10 cellular contexts compared by ENCODE assay signal in genomic region chr10:70131560-70131937, GRCh38. TPM values are rescaled to one million over a fixed set of nuclear protein-coding genes. Genes with fewer than 3 reads are reported as not detected.
DNase-seq lines count a peak whose midpoint lies in the region; ATAC-seq and TF ChIP-seq lines count a peak whose summit lies in the region.
"Had no signal": no experiment of that assay in that cellular context is flagged by ENCODE, and none has a peak within 500 bp of the region (broad histone marks: within the 10 kb centered on the region; RNA-seq: fewer than 3 reads in every experiment).

No MANE protein-coding gene starts in this region.

- peaks cover 11% of the 10 kb centered on the region for H3K4me1 ChIP-seq in CD8-positive, alpha-beta memory T cell (ENCODE audit: insufficient read depth, low read length)
- peaks cover 29% of the 10 kb centered on the region for H3K4me1 ChIP-seq in Karpas-422 (ENCODE audit: low read length)

- H3K4me1 Mint-ChIP-seq in CD8-positive, alpha-beta memory T cell: peaks cover 19 to 36% (median 33%) of the 10 kb centered on the region in 3 donors
- H3K4me1 Mint-ChIP-seq in effector memory CD8-positive, alpha-beta T cell (ENCODE audit: low read depth in 2 of 2): peaks cover 17 to 36% of the 10 kb centered on the region in 2 donors
- peaks cover 13% of the 10 kb centered on the region for H3K4me1 Mint-ChIP-seq in nephron progenitor cell

- peak overlapping the region; percentile 77 for H3K4me3 ChIP-seq in CD8-positive, alpha-beta memory T cell (ENCODE audit: low read length)
- peak overlapping the region; percentile 92 for H3K4me3 ChIP-seq in Karpas-422 (ENCODE audit: low read length)

- no peak for ATAC-seq in effector memory CD8-positive, alpha-beta T cell (replicated peaks)
- no peak for ATAC-seq in GM18868 (IDR thresholded peaks at IDR 0.05; ENCODE audit: unreplicated experiment)
- ATAC-seq in GM21529 (IDR thresholded peaks at IDR 0.05; ENCODE audit: unreplicated experiment): no peak

- TF ChIP-seq CTCF in nephron progenitor cell (IDR thresholded peaks at IDR 0.05): no peak

- no peaks in the 10 kb centered on the region for H3K9me3 ChIP-seq in CD8-positive, alpha-beta memory T cell (ENCODE audit: low read length)
- H3K9me3 ChIP-seq in Karpas-422 (ENCODE audit: low read length): no peaks in the 10 kb centered on the region

- peak overlapping the region; percentile 98 for H3K4me2 ChIP-seq in Karpas-422 (ENCODE audit: low read depth, low read length, poor library complexity, severe bottlenecking)

- peak overlapping the region; percentile 83 to 96 (median 89) for H3K4me3 Mint-ChIP-seq in CD8-positive, alpha-beta memory T cell
- H3K4me3 Mint-ChIP-seq in effector memory CD8-positive, alpha-beta T cell: peak overlapping the region; percentile 86 to 88
- H3K4me3 Mint-ChIP-seq in nephron progenitor cell: peak overlapping the region; percentile 83

- peaks cover 0 to 8% (median 2%) of the 10 kb centered on the region in 3 donors for H3K36me3 Mint-ChIP-seq in CD8-positive, alpha-beta memory T cell
- H3K36me3 Mint-ChIP-seq in effector memory CD8-positive, alpha-beta T cell (ENCODE audit: insufficient read depth): peaks cover 12% of the 10 kb centered on the region
- H3K36me3 Mint-ChIP-seq in nephron progenitor cell (ENCODE audit: low read depth): peaks cover 14% of the 10 kb centered on the region

- peaks cover 40% of the 10 kb centered on the region for H3K79me2 ChIP-seq in Karpas-422 (ENCODE audit: low read length)

- H3K9me3 Mint-ChIP-seq in CD8-positive, alpha-beta memory T cell: no peaks in the 10 kb centered on the region
- H3K9me3 Mint-ChIP-seq in effector memory CD8-positive, alpha-beta T cell: no peaks in the 10 kb centered on the region
- H3K9me3 Mint-ChIP-seq in nephron progenitor cell: no peaks in the 10 kb centered on the region

- DNase-seq in CD8-positive, alpha-beta memory T cell: no peak
- DNase-seq in Karpas-422 (no peak), nephron progenitor cell (no peak), NOMO-1 treated with dmso at 0.1 percent for 144 hours (lab: John Stamatoyannopoulos, UW; ENCODE audit: unreplicated experiment) (no peak), substantia nigra (lab: John Stamatoyannopoulos, UW) (no peak)
- DNase-seq in effector memory CD8-positive, alpha-beta T cell: no peak
- DNase-seq: KG1; stimulated activated CD4-positive, alpha-beta T cell treated with anti-CD3 and anti-CD28 coated beads, Interleukin-2, amount 100 ng/mL, for 48 hours had no signal

- H3K27ac ChIP-seq in CD8-positive, alpha-beta memory T cell (ENCODE audit: low read depth, low read length): peak overlapping the region; percentile 54
- H3K27ac ChIP-seq in Karpas-422 (ENCODE audit: low read length): peak overlapping the region; percentile 76
- no peak overlapping the region for H3K27ac ChIP-seq in substantia nigra (ENCODE audit: low read depth, low read length, poor library complexity, severe bottlenecking)

- POLR2A ChIA-PET in CD8-positive, alpha-beta memory T cell (lab: Charles Lee): no interaction called here

- CTCF ChIA-PET in CD8-positive, alpha-beta memory T cell (lab: Charles Lee): no interaction called here

- H3K27me3 ChIP-seq in CD8-positive, alpha-beta memory T cell (ENCODE audit: insufficient read depth, low read length, poor library complexity, severe bottlenecking): no peaks in the 10 kb centered on the region
- no peaks in the 10 kb centered on the region for H3K27me3 ChIP-seq in Karpas-422 (ENCODE audit: low read length)

- peaks cover 0 to 1% of the 10 kb centered on the region in 2 donors for H3K27me3 Mint-ChIP-seq in CD8-positive, alpha-beta memory T cell
- H3K27me3 Mint-ChIP-seq in effector memory CD8-positive, alpha-beta T cell: no peaks in the 10 kb centered on the region
- H3K27me3 Mint-ChIP-seq in nephron progenitor cell (ENCODE audit: low read depth, poor library complexity): peaks cover 57% of the 10 kb centered on the region

- H3K27ac Mint-ChIP-seq in CD8-positive, alpha-beta memory T cell: peak overlapping the region in 7 of 8 donors; percentile 17 to 90 (median 70)
- H3K27ac Mint-ChIP-seq in effector memory CD8-positive, alpha-beta T cell: peak overlapping the region in 1 of 2 donors; percentile 95
- no peak overlapping the region for H3K27ac Mint-ChIP-seq in nephron progenitor cell

- no peaks in the 10 kb centered on the region for H3K36me3 ChIP-seq in CD8-positive, alpha-beta memory T cell (ENCODE audit: insufficient read depth, low read length)
- H3K36me3 ChIP-seq in Karpas-422 (ENCODE audit: insufficient read depth, low read length): peaks cover 7% of the 10 kb centered on the region; the same call in 1 of the 2 replicates

- peak overlapping the region; percentile 89 for H3K9ac ChIP-seq in Karpas-422 (ENCODE audit: low read length)

- no peak overlapping the region for H2AFZ ChIP-seq in Karpas-422 (ENCODE audit: low read length)

- H3K9me2 ChIP-seq in Karpas-422 (replicated peaks; ENCODE audit: insufficient read depth, low read length): no peaks in the 10 kb centered on the region

- no peaks in the 10 kb centered on the region for H4K20me1 ChIP-seq in Karpas-422 (ENCODE audit: insufficient read depth, low read depth, low read length)

RNA-seq across cellular contexts. Expression of gene AIFM2, which starts 1.1 kb away (rescaled TPM):
- total RNA-seq in CD8-positive, alpha-beta memory T cell: 10 to 100 TPM; 17.6 to 17.9 TPM
- 3.5 TPM for polyA plus RNA-seq in CD8-positive, alpha-beta memory T cell
- total RNA-seq in Karpas-422 (2014; rRNA removed; shearing (Covaris generic); ENCODE audit: low replicate concordance): 5.7 and 8.9 TPM in 2 replicates

RNA-seq across cellular contexts. Expression of gene TYSND1, which starts 15.0 kb away (rescaled TPM):
- total RNA-seq in CD8-positive, alpha-beta memory T cell: 10 to 100 TPM; 14.7 to 16.3 TPM
- polyA plus RNA-seq in CD8-positive, alpha-beta memory T cell: 21.1 TPM
- 23.6 and 38.2 TPM in 2 replicates for total RNA-seq in Karpas-422 (2014; rRNA removed; shearing (Covaris generic); ENCODE audit: low replicate concordance)

RNA-seq across cellular contexts. Expression of gene SAR1A, which starts 38.8 kb away (rescaled TPM):
- total RNA-seq in CD8-positive, alpha-beta memory T cell: 100 to 1,000 TPM; 136 to 145 TPM
- 24.7 TPM for polyA plus RNA-seq in CD8-positive, alpha-beta memory T cell
- 49.6 and 78.9 TPM in 2 replicates for total RNA-seq in Karpas-422 (2014; rRNA removed; shearing (Covaris generic); ENCODE audit: low replicate concordance)
